Comparison of ENCODE assay signal across 34 cellular contexts in the genomic region with DNA sequence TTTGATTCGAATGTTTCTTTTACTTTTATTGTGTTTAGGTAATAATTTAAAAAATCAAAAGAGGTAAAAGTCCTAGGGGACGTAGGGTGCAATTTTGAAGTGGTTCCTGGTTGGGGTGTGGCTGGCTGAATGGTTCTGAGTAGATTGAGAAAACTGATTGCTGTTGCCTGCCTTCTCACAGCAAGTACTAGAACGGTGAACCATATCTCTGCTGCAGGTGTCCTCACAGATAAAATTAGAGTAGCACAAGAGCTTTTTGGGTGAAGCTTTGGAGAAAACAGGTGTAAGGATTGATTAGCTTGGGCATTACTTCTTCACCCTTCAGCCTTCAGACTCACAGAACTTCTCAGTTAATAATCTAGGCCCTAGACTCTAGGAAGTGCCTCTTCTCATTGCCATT. TPM values are rescaled to one million over a fixed set of nuclear protein-coding genes. Genes with fewer than 3 reads are reported as not detected.
"Had no signal": no experiment of that assay in that cellular context is flagged by ENCODE, and none has a peak within 500 bp of the region (broad histone marks: within the 10 kb centered on the region; RNA-seq: fewer than 3 reads in every experiment).

No MANE protein-coding gene starts in this region.

- H3K27me3 Mint-ChIP-seq: activated CD4-positive, alpha-beta memory T cell treated with anti-CD3 and anti-CD28 coated beads, Interleukin-2, amount 10 ng/mL, durations not matched to agents 7 days and 5 days; activated CD8-positive, alpha-beta memory T cell treated with anti-CD3 and anti-CD28 coated beads, Interleukin-2, amount 10 ng/mL, durations not matched to agents 7 days and 5 days; activated naive CD8-positive, alpha-beta T cell treated with anti-CD3 and anti-CD28 coated beads, Interleukin-2, amount 10 ng/mL, durations not matched to agents 7 days and 5 days had no signal

- H3K4me1 Mint-ChIP-seq: activated naive CD8-positive, alpha-beta T cell treated with anti-CD3 and anti-CD28 coated beads, Interleukin-2, amount 10 ng/mL, durations not matched to agents 7 days and 5 days had no signal

- H3K9me3 ChIP-seq: ascending aorta, breast epithelium had no signal

- H3K9me3 Mint-ChIP-seq: activated CD4-positive, alpha-beta memory T cell treated with anti-CD3 and anti-CD28 coated beads, Interleukin-2, amount 10 ng/mL, durations not matched to agents 7 days and 5 days; activated naive CD8-positive, alpha-beta T cell treated with anti-CD3 and anti-CD28 coated beads, Interleukin-2, amount 10 ng/mL, durations not matched to agents 7 days and 5 days had no signal

- DNase-seq: activated CD4-positive, alpha-beta memory T cell treated with anti-CD3 and anti-CD28 coated beads, Interleukin-2, amount 10 ng/mL, durations not matched to agents 7 days and 5 days; activated CD4-positive, alpha-beta T cell treated with anti-CD3 and anti-CD28 coated beads for 1 hour; activated CD4-positive, alpha-beta T cell treated with anti-CD3 and anti-CD28 coated beads for 48 hours; activated CD4-positive, CD25-positive, alpha-beta regulatory T cell; activated CD8-positive, alpha-beta memory T cell treated with anti-CD3 and anti-CD28 coated beads for 24 hours; activated CD8-positive, alpha-beta memory T cell treated with anti-CD3 and anti-CD28 coated beads, Interleukin-2, amount 10 ng/mL, durations not matched to agents 7 days and 5 days; activated CD8-positive, alpha-beta memory T cell treated with anti-CD3 and anti-CD28 coated beads, Interleukin-2, amount 50 U/mL, for 48 hours; activated effector memory CD4-positive, alpha-beta T cell treated with Interleukin-2 at 50 U/mL for 16 hours; activated naive CD4-positive, alpha-beta T cell treated with anti-CD3 and anti-CD28 coated beads, Interleukin-2, amount 50 U/mL, for 16 hours; activated naive CD8-positive, alpha-beta T cell treated with anti-CD3 and anti-CD28 coated beads, Interleukin-2, amount 10 ng/mL, durations not matched to agents 7 days and 5 days; activated T-cell treated with anti-CD3 and anti-CD28 coated beads, Interleukin-2, amount 50 U/mL, for 48 hours; amygdala; Karpas-422; NCI-H1105; NCI-H1417 treated with DMSO at 0.1 percent for 48 hours; NCI-H187 treated with DMSO at 0.1 percent for 48 hours; NCI-H2081; NCI-H345; NCI-H524 treated with DMSO at 0.1 percent for 48 hours; NK-92 treated with Interleukin-12 subunit alpha and Interleukin-12 subunit beta, amount 100 ng/mL, for 24 hours; PC-9; SIG-M5; SW 1271; T1000; WERI-Rb-1 had no signal

- ATAC-seq: Right ventricle myocardium inferior had no signal

- H3K27ac ChIP-seq: ascending aorta, breast epithelium, PC-9, RWPE1, WERI-Rb-1 had no signal

- H3K4me1 ChIP-seq: ascending aorta, breast epithelium had no signal

- H3K27ac Mint-ChIP-seq: activated CD4-positive, alpha-beta memory T cell treated with anti-CD3 and anti-CD28 coated beads, Interleukin-2, amount 10 ng/mL, durations not matched to agents 7 days and 5 days; activated CD8-positive, alpha-beta memory T cell treated with anti-CD3 and anti-CD28 coated beads, Interleukin-2, amount 10 ng/mL, durations not matched to agents 7 days and 5 days; activated naive CD8-positive, alpha-beta T cell treated with anti-CD3 and anti-CD28 coated beads, Interleukin-2, amount 10 ng/mL, durations not matched to agents 7 days and 5 days had no signal

- H3K27me3 ChIP-seq: ascending aorta, breast epithelium had no signal

- H3K36me3 ChIP-seq: breast epithelium had no signal

- H3K4me3 Mint-ChIP-seq: activated CD4-positive, alpha-beta memory T cell treated with anti-CD3 and anti-CD28 coated beads, Interleukin-2, amount 10 ng/mL, durations not matched to agents 7 days and 5 days; activated CD8-positive, alpha-beta memory T cell treated with anti-CD3 and anti-CD28 coated beads, Interleukin-2, amount 10 ng/mL, durations not matched to agents 7 days and 5 days; activated naive CD8-positive, alpha-beta T cell treated with anti-CD3 and anti-CD28 coated beads, Interleukin-2, amount 10 ng/mL, durations not matched to agents 7 days and 5 days had no signal

- H3K4me3 ChIP-seq: ascending aorta, breast epithelium, PC-9 had no signal

RNA-seq across cellular contexts. Expression of a gene that starts 19.8 kb away (rescaled TPM):
- total RNA-seq: activated naive CD8-positive, alpha-beta T cell treated with anti-CD3 and anti-CD28 coated beads, Interleukin-2, amount 10 ng/mL, durations not matched to agents 7 days and 5 days; ascending aorta; breast epithelium; cardiac septum; MCF 10A; NCI-H460; OCI-LY7; PC-9; Right ventricle myocardium inferior had no signal
- polyA plus RNA-seq: adipose tissue had no signal
